9 cellular contexts compared by ENCODE assay signal in the genomic region with DNA sequence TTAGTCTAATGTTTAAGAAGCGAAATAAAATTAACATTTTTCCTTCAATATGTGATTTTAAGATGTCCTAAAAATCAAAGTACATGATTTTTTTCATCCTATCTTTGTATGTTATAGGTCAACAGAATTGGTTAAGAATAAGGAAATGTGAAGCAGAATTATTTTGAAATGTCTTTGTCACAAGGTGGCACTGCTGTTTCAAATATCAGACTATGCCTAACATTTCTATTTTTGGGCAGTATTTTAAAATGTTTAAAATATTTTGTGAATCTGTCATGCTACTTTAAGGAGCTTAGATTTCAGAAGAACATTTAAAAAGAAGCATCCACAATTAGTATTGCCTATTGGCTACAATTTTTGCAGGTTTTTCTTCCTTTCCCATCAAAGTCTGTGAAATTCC. TPM values are rescaled to one million over a fixed set of nuclear protein-coding genes. Genes with fewer than 3 reads are reported as not detected.
A peak's percentile ranks its signal among the peaks of the same experiment; 100 is the strongest.
DNase-seq lines count a peak whose midpoint lies in the region; ATAC-seq, FAIRE-seq and TF ChIP-seq lines count a peak whose summit lies in the region.
"Had no signal": no experiment of that assay in that cellular context is flagged by ENCODE, and none has a peak within 500 bp of the region (broad histone marks: within the 10 kb centered on the region; RNA-seq: fewer than 3 reads in every experiment).

No MANE protein-coding gene starts in this region.

- H3K4me1 ChIP-seq in HepG2 (ENCODE audit: insufficient read depth, low read length): no peaks in the 10 kb centered on the region
- no peaks in the 10 kb centered on the region for H3K4me1 ChIP-seq in right lobe of liver

- POLR2A ChIA-PET in HepG2 (lab: Yijun Ruan, JAX): no interaction called here

- peak; percentile 32; the same call in 1 of the 2 replicates for TF ChIP-seq CTCF in HepG2 (CRISPR knock-in tag; IDR thresholded peaks at IDR 0.05)
- TF ChIP-seq CTCF in right lobe of liver (IDR thresholded peaks at IDR 0.05): peak in 1 of 4 donors; percentile 6
- peak; percentile 12 for TF ChIP-seq CTCF in epithelial cell of proximal tubule (conservative IDR thresholded peaks at IDR 0.05; ENCODE audit: low read depth, low read length)

- H3K36me3 ChIP-seq in HepG2 (replicated peaks in 1 of 2; ENCODE audit: control insufficient read depth in 1 of 2, insufficient read depth in 2 of 2, low read length in 2 of 2) (no peaks in the 10 kb centered on the region), right lobe of liver (no peaks in the 10 kb centered on the region)

- H2AFZ ChIP-seq in HepG2 (ENCODE audit: low read length): no peak overlapping the region

- DNase-seq in HepG2 (ENCODE audit: low spot score) (no peak), right lobe of liver (no peak), NCI-H69 (lab: John Stamatoyannopoulos, UW) (peak; percentile 43), epithelial cell of proximal tubule (ENCODE audit: low read depth) (no peak), NCI-H1048 (lab: John Stamatoyannopoulos, UW) (no peak), germinal center (ENCODE audit: low spot score) (no peak)
- no peak for DNase-seq in natural killer cell treated with Interleukin-12 subunit alpha and Interleukin-12 subunit beta and Interleukin-15 and Interleukin-18, amount 100 ng/mL, for 72 hours (ENCODE audit: low spot score)
- DNase-seq: NCI-H526 treated with DMSO at 0.1 percent for 48 hours had no signal

- no peaks in the 10 kb centered on the region for H4K20me1 ChIP-seq in HepG2 (ENCODE audit: insufficient read depth, low read length)

- H3K27me3 ChIP-seq in HepG2 (ENCODE audit: control insufficient read depth in 1 of 2, insufficient read depth in 2 of 2, low read length in 2 of 2): no peaks in the 10 kb centered on the region
- H3K27me3 ChIP-seq in right lobe of liver: no peaks in the 10 kb centered on the region

- H3K4me3 Mint-ChIP-seq in natural killer cell treated with Interleukin-12 subunit alpha and Interleukin-12 subunit beta and Interleukin-15 and Interleukin-18, amount 100 ng/mL, for 72 hours: no peak overlapping the region

- no peak for ATAC-seq in HepG2
- no peak for ATAC-seq in right lobe of liver
- no peak for ATAC-seq in natural killer cell treated with Interleukin-12 subunit alpha and Interleukin-12 subunit beta and Interleukin-15 and Interleukin-18, amount 100 ng/mL, for 72 hours
- no peak for ATAC-seq in GM21423 (IDR thresholded peaks at IDR 0.05; ENCODE audit: unreplicated experiment)

- no peak overlapping the region for H3K4me2 ChIP-seq in HepG2 (ENCODE audit: low read depth, low read length)

- no peak for TF ChIP-seq EP300 in HepG2 (IDR thresholded peaks at IDR 0.05; ENCODE audit: low read depth in 2 of 2, low read length in 2 of 2)
- no peak for TF ChIP-seq EP300 in HepG2 (CRISPR knock-in tag; IDR thresholded peaks at IDR 0.05; ENCODE audit: borderline replicate concordance)

- no peaks in the 10 kb centered on the region for H3K27me3 Mint-ChIP-seq in natural killer cell treated with Interleukin-12 subunit alpha and Interleukin-12 subunit beta and Interleukin-15 and Interleukin-18, amount 100 ng/mL, for 72 hours

- no peak overlapping the region for H3K9ac ChIP-seq in HepG2 (ENCODE audit: insufficient read depth, low read depth, low read length)

- H3K79me2 ChIP-seq in HepG2 (ENCODE audit: insufficient read depth, low read length): no peaks in the 10 kb centered on the region

- H3K27ac Mint-ChIP-seq in natural killer cell treated with Interleukin-12 subunit alpha and Interleukin-12 subunit beta and Interleukin-15 and Interleukin-18, amount 100 ng/mL, for 72 hours: no peak overlapping the region

- H3K9me3 Mint-ChIP-seq in natural killer cell treated with Interleukin-12 subunit alpha and Interleukin-12 subunit beta and Interleukin-15 and Interleukin-18, amount 100 ng/mL, for 72 hours: peaks cover 12% of the 10 kb centered on the region

- CTCF ChIA-PET in HepG2 (lab: Yijun Ruan, JAX; ENCODE audit: low intra/inter-chr PET ratio, low total read pairs): interaction anchor here (1.0 kb wide), 1 partner anchor 344 kb away, joined by 3 read pairs; no protein-coding TSS in a partner anchor

- no peak for FAIRE-seq in HepG2 (lab: Jason Lieb, UNC)

- no peak overlapping the region for H3K27ac ChIP-seq in HepG2 (ENCODE audit: extremely low read length, insufficient read depth, low read length)
- no peak overlapping the region for H3K27ac ChIP-seq in right lobe of liver

- TF ChIP-seq POLR2A in HepG2 (IDR thresholded peaks at IDR 0.05; ENCODE audit: insufficient read depth in 1 of 2, low read depth in 2 of 2, low read length in 2 of 2) (no peak), right lobe of liver (IDR thresholded peaks at IDR 0.05) (no peak)

- intact Hi-C loops in HepG2 (cut with micrococcal nuclease; ENCODE audit: unreplicated experiment) (loop anchor here (5.0 kb wide), 1 partner anchor 474 kb away; no protein-coding TSS in a partner anchor), right lobe of liver (cut with DNase I) (no loop called here)

- no peaks in the 10 kb centered on the region for H3K9me3 ChIP-seq in HepG2 (ENCODE audit: low read length)
- H3K9me3 ChIP-seq in right lobe of liver: no peaks in the 10 kb centered on the region

- BruUV-seq in HepG2 (replicated peaks; lab: Mats Ljungman, UMichigan): no TSS peak

- H3K36me3 Mint-ChIP-seq in natural killer cell treated with Interleukin-12 subunit alpha and Interleukin-12 subunit beta and Interleukin-15 and Interleukin-18, amount 100 ng/mL, for 72 hours: no peaks in the 10 kb centered on the region

- 0% methylated on average over 1 of the region's 1 CpG for WGBS in HepG2 (ENCODE audit: low lambda C conversion rate)
- 17% methylated on average over 1 of the region's 1 CpG for WGBS in right lobe of liver (ENCODE audit: insufficient coverage, low coverage, low lambda C conversion rate, missing lambda C conversion rate)

- in situ Hi-C loops in HepG2 (cut with HindIII; ENCODE audit: extremely low pct_ligation_motif_present, low pct_unique_long_range_greater_than_20kb): no loop called here

- no peak for TF ChIP-seq RAD21 in HepG2 (CRISPR knock-in tag; IDR thresholded peaks at IDR 0.05)

- H3K4me1 Mint-ChIP-seq in natural killer cell treated with Interleukin-12 subunit alpha and Interleukin-12 subunit beta and Interleukin-15 and Interleukin-18, amount 100 ng/mL, for 72 hours (ENCODE audit: low read depth in 2 of 2): no peaks in the 10 kb centered on the region

- no peak overlapping the region for H3K4me3 ChIP-seq in HepG2 (replicated peaks in 1 of 3; ENCODE audit: insufficient read depth in 1 of 3, low read depth in 2 of 3, low read length in 3 of 3)
- no peak overlapping the region for H3K4me3 ChIP-seq in right lobe of liver
- no peak overlapping the region for H3K4me3 ChIP-seq in epithelial cell of proximal tubule (ENCODE audit: low read depth, low read length)

TF ChIP-seq in HepG2, 621 proteins besides CTCF, POLR2A, EP300 and RAD21:
- TF ChIP-seq FOXO1 (CRISPR knock-in tag; IDR thresholded peaks at IDR 0.05): no peak
- TF ChIP-seq TRIM24 (CRISPR knock-in tag; IDR thresholded peaks at IDR 0.05): no peak
- TF ChIP-seq ZNF24 (IDR thresholded peaks at IDR 0.05): no peak
- TF ChIP-seq STAG1 (CRISPR knock-in tag; IDR thresholded peaks at IDR 0.05): peak; percentile 57
- no peak for TF ChIP-seq KLF9 (CRISPR knock-in tag; IDR thresholded peaks at IDR 0.05; ENCODE audit: low read depth)

RNA-seq across cellular contexts. Expression of gene AMY1C, which starts 38.7 kb away (rescaled TPM):
- not detected in 2 replicates for total RNA-seq in HepG2 (2016; rRNA removed; fragmentation: Illumina TruSeq; extraction: Trizol)
- total RNA-seq in HepG2 (2016; cell fraction: cytosol; rRNA removed; fragmentation: Illumina TruSeq; extraction: Trizol; ENCODE audit: low read depth): not detected in 2 replicates
- not detected in 2 replicates for total RNA-seq in HepG2 (2016; cell fraction: insoluble cytoplasmic fraction; rRNA removed; fragmentation: Illumina TruSeq; extraction: Trizol)
- not detected in 2 replicates for total RNA-seq in HepG2 (2016; cell fraction: membrane; rRNA removed; fragmentation: Illumina TruSeq; extraction: Trizol)
- total RNA-seq in HepG2 (2016; cell fraction: nucleus; rRNA removed; fragmentation: Illumina TruSeq; extraction: Trizol): not detected in 2 replicates
- polyA plus RNA-seq in HepG2 (2011; rRNA removed): not detected in 2 replicates
- polyA plus RNA-seq in HepG2 (2011; cell fraction: cytosol; rRNA removed): not detected in 2 replicates
- polyA plus RNA-seq in HepG2 (2011; cell fraction: nucleus; rRNA removed): not detected in 2 replicates
- polyA plus RNA-seq in HepG2 (2012): not detected in 2 replicates
- not detected in 2 replicates for polyA plus RNA-seq in HepG2 (2016; cell fraction: cytosol; fragmentation: Illumina TruSeq; extraction: Trizol; ENCODE audit: low read depth)
- not detected in 2 replicates for polyA plus RNA-seq in HepG2 (2016; cell fraction: insoluble cytoplasmic fraction; fragmentation: Illumina TruSeq; extraction: Trizol; ENCODE audit: low read depth)
- polyA plus RNA-seq in HepG2 (2016; cell fraction: membrane; fragmentation: Illumina TruSeq; extraction: Trizol; ENCODE audit: low read depth): not detected in 2 replicates
- not detected in 2 replicates for polyA plus RNA-seq in HepG2 (2016; cell fraction: nucleus; fragmentation: Illumina TruSeq; extraction: Trizol; ENCODE audit: insufficient read depth, low read depth)
- not detected in 2 replicates for polyA minus RNA-seq in HepG2 (2011; rRNA and poly(A)+ RNA removed; ENCODE audit: low replicate concordance)
- polyA minus RNA-seq in HepG2 (2011; cell fraction: cytosol; rRNA and poly(A)+ RNA removed): not detected in 2 replicates
- not detected in 2 replicates for polyA minus RNA-seq in HepG2 (2011; cell fraction: nucleus; rRNA and poly(A)+ RNA removed)
- not detected for total RNA-seq in right lobe of liver
- not detected in 2 replicates for total RNA-seq in epithelial cell of proximal tubule
- total RNA-seq in natural killer cell treated with Interleukin-12 subunit alpha and Interleukin-12 subunit beta and Interleukin-15 and Interleukin-18, amount 100 ng/mL, for 72 hours: not detected
